In the genomic region with DNA sequence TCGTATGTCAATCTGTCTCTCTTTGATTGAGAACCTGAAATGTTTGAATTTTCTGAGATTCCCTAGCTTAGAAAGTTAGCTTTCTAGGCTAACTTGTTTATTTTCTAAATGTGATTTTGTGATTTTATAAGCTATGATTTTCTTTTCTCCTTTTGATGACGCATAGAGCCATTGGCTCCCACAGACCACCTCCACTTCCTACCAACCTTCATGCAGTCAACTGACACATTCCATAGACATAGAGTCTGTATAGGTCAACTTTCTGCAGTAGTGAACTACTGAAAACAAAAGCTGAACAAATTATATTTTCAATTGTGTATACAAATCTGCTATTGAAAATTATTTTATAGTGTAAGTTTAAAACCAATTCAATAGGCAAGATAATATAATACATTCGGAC, we compare ENCODE assay signal across 17 cellular contexts. TPM values are rescaled to one million over a fixed set of nuclear protein-coding genes. Genes with fewer than 3 reads are reported as not detected.
A peak's percentile ranks its signal among the peaks of the same experiment; 100 is the strongest.
DNase-seq lines count a peak whose midpoint lies in the region; ATAC-seq and TF ChIP-seq lines count a peak whose summit lies in the region.
"Had no signal": no experiment of that assay in that cellular context is flagged by ENCODE, and none has a peak within 500 bp of the region (broad histone marks: within the 10 kb centered on the region; RNA-seq: fewer than 3 reads in every experiment).

No MANE protein-coding gene starts in this region.

- H3K4me1 ChIP-seq in Loucy (ENCODE audit: insufficient read depth, low read length, poor library complexity, severe bottlenecking), result peaks cover 28% of the 10 kb centered on the region
- H3K4me1 ChIP-seq in spleen, result peaks cover 0 to 28% (median 14%) of the 10 kb centered on the region in 6 donors
- H3K4me1 ChIP-seq: BE2C had no signal

- H3K36me3 ChIP-seq in Loucy (ENCODE audit: insufficient read depth, low read length) (no peaks in the 10 kb centered on the region), spleen (no peaks in the 10 kb centered on the region)
- H3K36me3 ChIP-seq: BE2C had no signal

- H3K36me3 Mint-ChIP-seq in activated naive CD4-positive, alpha-beta T cell treated with anti-CD3 and anti-CD28 coated beads, Interleukin-2, amount 50 U/mL, for 24 hours, result peaks cover 2% of the 10 kb centered on the region
- H3K36me3 Mint-ChIP-seq in activated naive CD8-positive, alpha-beta T cell, result peaks cover 2% of the 10 kb centered on the region
- H3K36me3 Mint-ChIP-seq in CD14-positive monocyte, result peaks cover 1 to 6% of the 10 kb centered on the region in 2 donors

- no peak for ATAC-seq in HG02678 (IDR thresholded peaks at IDR 0.05; ENCODE audit: unreplicated experiment)
- ATAC-seq: GM23338, PC-3 had no signal

- peak overlapping the region; percentile 93 for H3K27ac Mint-ChIP-seq in activated naive CD4-positive, alpha-beta T cell treated with anti-CD3 and anti-CD28 coated beads, Interleukin-2, amount 50 U/mL, for 24 hours
- H3K27ac Mint-ChIP-seq in activated naive CD8-positive, alpha-beta T cell, result peak overlapping the region; percentile 81
- no peak overlapping the region for H3K27ac Mint-ChIP-seq in CD14-positive monocyte
- H3K27ac Mint-ChIP-seq: GM23338 had no signal

- H3K79me2 ChIP-seq in Loucy (ENCODE audit: insufficient read depth, low read length), result no peaks in the 10 kb centered on the region

- TF ChIP-seq CTCF in Loucy (conservative IDR thresholded peaks at IDR 0.05; ENCODE audit: low read length) (no peak), spleen (IDR thresholded peaks at IDR 0.05 in 8 of 11, conservative IDR thresholded peaks at IDR 0.05 in 3 of 11) (no peak), CD14-positive monocyte (IDR thresholded peaks at IDR 0.05) (no peak)

- no peak overlapping the region for H2AFZ ChIP-seq in Loucy (ENCODE audit: low read length)
- H2AFZ ChIP-seq: GM23338 had no signal

- H3K4me3 Mint-ChIP-seq in activated naive CD4-positive, alpha-beta T cell treated with anti-CD3 and anti-CD28 coated beads, Interleukin-2, amount 50 U/mL, for 24 hours, result peak overlapping the region; percentile 2
- peak overlapping the region; percentile 50 for H3K4me3 Mint-ChIP-seq in activated naive CD8-positive, alpha-beta T cell
- no peak overlapping the region for H3K4me3 Mint-ChIP-seq in CD14-positive monocyte
- H3K4me3 Mint-ChIP-seq: GM23338 had no signal

- H3K9me3 ChIP-seq in Loucy (ENCODE audit: insufficient read depth, low read depth, low read length), result no peaks in the 10 kb centered on the region
- H3K9me3 ChIP-seq in spleen, result no peaks in the 10 kb centered on the region
- H3K9me3 ChIP-seq: BE2C had no signal

- H4K20me1 ChIP-seq in Loucy (ENCODE audit: insufficient read depth, low read length, poor library complexity, severe bottlenecking), result no peaks in the 10 kb centered on the region

- H3K9me2 ChIP-seq in Loucy (replicated peaks; ENCODE audit: low read depth, low read length), result no peaks in the 10 kb centered on the region

- H3K27ac ChIP-seq in spleen, result peak overlapping the region in 6 of 8 donors; percentile 17 to 69 (median 60)

- H3K9ac ChIP-seq in Loucy (ENCODE audit: low read depth, low read length, poor library complexity, severe bottlenecking), result no peak overlapping the region

- H3K27me3 ChIP-seq in Loucy (ENCODE audit: insufficient read depth, low read length, poor library complexity, severe bottlenecking), result no peaks in the 10 kb centered on the region
- H3K27me3 ChIP-seq in spleen (replicated peaks in 1 of 7), result no peaks in the 10 kb centered on the region
- H3K27me3 ChIP-seq: BE2C had no signal

- peak overlapping the region; percentile 49 for H3K4me2 ChIP-seq in Loucy (ENCODE audit: low read depth, low read length, poor library complexity, severe bottlenecking)
- H3K4me2 ChIP-seq: GM23338 had no signal

- intact Hi-C loops in spleen (cut with DNase I; ENCODE audit: low total_unique reads), result no loop called here
- intact Hi-C loops in CD14-positive monocyte (cut with micrococcal nuclease), result loop anchor here in 1 of 2 donors (10.0 kb wide), 1 partner anchor 62 kb away; no protein-coding TSS in a partner anchor

- no peaks in the 10 kb centered on the region for H3K9me3 Mint-ChIP-seq in activated naive CD4-positive, alpha-beta T cell treated with anti-CD3 and anti-CD28 coated beads, Interleukin-2, amount 50 U/mL, for 24 hours
- no peaks in the 10 kb centered on the region for H3K9me3 Mint-ChIP-seq in activated naive CD8-positive, alpha-beta T cell (ENCODE audit: low read depth)
- H3K9me3 Mint-ChIP-seq in CD14-positive monocyte, result peaks cover 0 to 4% (median 0%) of the 10 kb centered on the region in 7 donors

- H3F3A ChIP-seq in Loucy (ENCODE audit: low read depth), result no peaks in the 10 kb centered on the region

- H3K27me3 Mint-ChIP-seq in activated naive CD4-positive, alpha-beta T cell treated with anti-CD3 and anti-CD28 coated beads, Interleukin-2, amount 50 U/mL, for 24 hours, result no peaks in the 10 kb centered on the region
- H3K27me3 Mint-ChIP-seq in activated naive CD8-positive, alpha-beta T cell, result no peaks in the 10 kb centered on the region
- H3K27me3 Mint-ChIP-seq in CD14-positive monocyte (ENCODE audit: low read depth in 3 of 3), result no peaks in the 10 kb centered on the region

- DNase-seq in activated naive CD4-positive, alpha-beta T cell treated with anti-CD3 and anti-CD28 coated beads, Interleukin-2, amount 50 U/mL, for 16 hours, result no peak
- no peak for DNase-seq in spleen
- DNase-seq in CD14-positive monocyte (ENCODE audit: low spot score), result no peak
- DNase-seq: BE2C, COR-L47, DMS153, EL, NCI-H1105 treated with DMSO at 0.1 percent for 48 hours, NCI-H187 treated with DMSO at 0.1 percent for 48 hours, NCI-H446 treated with DMSO at 0.1 percent for 48 hours, NCI-H748 treated with DMSO at 0.1 percent for 48 hours, PC-3 had no signal

- no peak for TF ChIP-seq POLR2A in spleen (IDR thresholded peaks at IDR 0.05)

- WGBS in spleen, 5 donors, result 79 to 88% (median 86%) methylated on average over 3 of the region's 3 CpGs

- H3K4me1 Mint-ChIP-seq in activated naive CD4-positive, alpha-beta T cell treated with anti-CD3 and anti-CD28 coated beads, Interleukin-2, amount 50 U/mL, for 24 hours, result peaks cover 63% of the 10 kb centered on the region
- peaks cover 62% of the 10 kb centered on the region for H3K4me1 Mint-ChIP-seq in activated naive CD8-positive, alpha-beta T cell (ENCODE audit: low read depth)
- peaks cover 31% of the 10 kb centered on the region for H3K4me1 Mint-ChIP-seq in CD14-positive monocyte

- H3K4me3 ChIP-seq in Loucy (ENCODE audit: low read length, poor library complexity, severe bottlenecking), result no peak overlapping the region
- H3K4me3 ChIP-seq in spleen, result no peak overlapping the region
- H3K4me3 ChIP-seq: GM23338 had no signal

RNA-seq across cellular contexts. Expression of a gene that starts 2.8 kb away (rescaled TPM):
- 10 to 100 TPM; 14.4 to 53.1 (median 33.4) TPM for total RNA-seq in spleen
- 1 to 10 TPM; 1.1 to 4.3 (median 1.4) TPM for polyA plus RNA-seq in spleen
- 10 to 100 TPM; 11.2 to 15.6 TPM for polyA plus RNA-seq in CD14-positive monocyte
- total RNA-seq: GM23338 had no signal
- polyA plus RNA-seq: GM23338 had no signal

Comparison
In these comparisons a context has a peak if more than half of its experiments do, and no peak if none do; other contexts are left out.
1. H3K27ac Mint-ChIP-seq: peak in activated naive CD4-positive, alpha-beta T cell treated with anti-CD3 and anti-CD28 coated beads, Interleukin-2, amount 50 U/mL, for 24 hours (single experiment) and activated naive CD8-positive, alpha-beta T cell (single experiment); none in CD14-positive monocyte (0 of 7).
2. H3K4me3 Mint-ChIP-seq: peak in activated naive CD4-positive, alpha-beta T cell treated with anti-CD3 and anti-CD28 coated beads, Interleukin-2, amount 50 U/mL, for 24 hours (single experiment) and activated naive CD8-positive, alpha-beta T cell (single experiment); none in CD14-positive monocyte (0 of 2).